8 cellular contexts compared by ENCODE assay signal in genomic region chr16:48365601-48366164, GRCh38. TPM values are rescaled to one million over a fixed set of nuclear protein-coding genes. Genes with fewer than 3 reads are reported as not detected.
DNase-seq lines count a peak whose midpoint lies in the region; ATAC-seq and TF ChIP-seq lines count a peak whose summit lies in the region.

No MANE protein-coding gene starts in this region.

- H3K4me3 ChIP-seq in CD8-positive, alpha-beta T cell (ENCODE audit: low read depth, low read length) = peak overlapping the region; percentile 83

- POLR2A ChIA-PET in CD8-positive, alpha-beta T cell (lab: Charles Lee) = interaction anchor here (0.6 to 2.2 kb wide), 5 partner anchors 10 to 249 kb away, joined by 3 to 10 read pairs (median 7); partner anchors contain the start of gene SIAH1

- no peaks in the 10 kb centered on the region for H3K27me3 Mint-ChIP-seq in CD8-positive, alpha-beta T cell (ENCODE audit: low read depth)
- no peaks in the 10 kb centered on the region for H3K27me3 Mint-ChIP-seq in activated T-helper 2 cell treated with anti-CD3 and anti-CD28 coated beads, Interferon-gamma antibody, Interleukin-2, Interleukin-4, amounts not matched to agents 10 μg/mL and 5 μg/mL and 100 μg/mL, durations not matched to agents 14 hours and 24 hours and 36 hours (ENCODE audit: low read depth)
- no peaks in the 10 kb centered on the region for H3K27me3 Mint-ChIP-seq in natural killer cell treated with Interleukin-12 subunit alpha and Interleukin-12 subunit beta and Interleukin-15 and Interleukin-18, amount 100 ng/mL, for 72 hours

- peak overlapping the region; percentile 97 for H3K27ac Mint-ChIP-seq in CD8-positive, alpha-beta T cell
- H3K27ac Mint-ChIP-seq in activated T-helper 2 cell treated with anti-CD3 and anti-CD28 coated beads, Interferon-gamma antibody, Interleukin-2, Interleukin-4, amounts not matched to agents 10 μg/mL and 5 μg/mL and 100 μg/mL, durations not matched to agents 14 hours and 24 hours and 36 hours = peak overlapping the region; percentile 95
- peak overlapping the region; percentile 84 to 87 for H3K27ac Mint-ChIP-seq in natural killer cell treated with Interleukin-12 subunit alpha and Interleukin-12 subunit beta and Interleukin-15 and Interleukin-18, amount 100 ng/mL, for 72 hours

- H3K27me3 ChIP-seq in CD8-positive, alpha-beta T cell (ENCODE audit: insufficient read depth, low read length) = no peaks in the 10 kb centered on the region

- H3K36me3 ChIP-seq in CD8-positive, alpha-beta T cell (ENCODE audit: insufficient read depth, low read length) = no peaks in the 10 kb centered on the region

- no peaks in the 10 kb centered on the region for H3K9me3 Mint-ChIP-seq in CD8-positive, alpha-beta T cell
- H3K9me3 Mint-ChIP-seq in activated T-helper 2 cell treated with anti-CD3 and anti-CD28 coated beads, Interferon-gamma antibody, Interleukin-2, Interleukin-4, amounts not matched to agents 10 μg/mL and 5 μg/mL and 100 μg/mL, durations not matched to agents 14 hours and 24 hours and 36 hours = no peaks in the 10 kb centered on the region
- H3K9me3 Mint-ChIP-seq in natural killer cell treated with Interleukin-12 subunit alpha and Interleukin-12 subunit beta and Interleukin-15 and Interleukin-18, amount 100 ng/mL, for 72 hours = no peaks in the 10 kb centered on the region

- no peak for TF ChIP-seq CTCF in CD8-positive, alpha-beta T cell (IDR thresholded peaks at IDR 0.05)

- H3K36me3 Mint-ChIP-seq in CD8-positive, alpha-beta T cell = peaks cover 11% of the 10 kb centered on the region
- H3K36me3 Mint-ChIP-seq in activated T-helper 2 cell treated with anti-CD3 and anti-CD28 coated beads, Interferon-gamma antibody, Interleukin-2, Interleukin-4, amounts not matched to agents 10 μg/mL and 5 μg/mL and 100 μg/mL, durations not matched to agents 14 hours and 24 hours and 36 hours (ENCODE audit: low read depth) = peaks cover 13% of the 10 kb centered on the region
- no peaks in the 10 kb centered on the region for H3K36me3 Mint-ChIP-seq in natural killer cell treated with Interleukin-12 subunit alpha and Interleukin-12 subunit beta and Interleukin-15 and Interleukin-18, amount 100 ng/mL, for 72 hours

- peak overlapping the region; percentile 89 for H3K4me3 Mint-ChIP-seq in CD8-positive, alpha-beta T cell
- H3K4me3 Mint-ChIP-seq in activated T-helper 2 cell treated with anti-CD3 and anti-CD28 coated beads, Interferon-gamma antibody, Interleukin-2, Interleukin-4, amounts not matched to agents 10 μg/mL and 5 μg/mL and 100 μg/mL, durations not matched to agents 14 hours and 24 hours and 36 hours (ENCODE audit: low read depth) = peak overlapping the region; percentile 89
- peak overlapping the region; percentile 93 for H3K4me3 Mint-ChIP-seq in natural killer cell treated with Interleukin-12 subunit alpha and Interleukin-12 subunit beta and Interleukin-15 and Interleukin-18, amount 100 ng/mL, for 72 hours

- peak; percentile 48 to 82 (median 69) for DNase-seq in CD8-positive, alpha-beta T cell
- peak; percentile 78 for DNase-seq in activated T-helper 2 cell treated with anti-CD3 and anti-CD28 coated beads, Interferon-gamma antibody, Interleukin-2, Interleukin-4, amounts not matched to agents 10 μg/mL and 5 μg/mL and 100 μg/mL, durations not matched to agents 14 hours and 24 hours and 36 hours (ENCODE audit: low spot score)
- peak; percentile 78 for DNase-seq in fibroblast of peridontal ligament (ENCODE audit: extremely low read depth)
- DNase-seq in natural killer cell treated with Interleukin-12 subunit alpha and Interleukin-12 subunit beta and Interleukin-15 and Interleukin-18, amount 100 ng/mL, for 72 hours (ENCODE audit: low spot score) = peak; percentile 91
- DNase-seq in stimulated activated naive CD4-positive, alpha-beta T cell (lab: John Stamatoyannopoulos, UW) = peak; percentile 49 to 83 (median 65)

- peaks cover 25% of the 10 kb centered on the region for H3K4me1 ChIP-seq in CD8-positive, alpha-beta T cell (ENCODE audit: insufficient read depth, low read length)

- no peaks in the 10 kb centered on the region for H3K9me3 ChIP-seq in CD8-positive, alpha-beta T cell (ENCODE audit: low read length)

- peak; percentile 85 for ATAC-seq in CD8-positive, alpha-beta T cell
- ATAC-seq in GM19452 (IDR thresholded peaks at IDR 0.05; ENCODE audit: unreplicated experiment) = peak; percentile 91
- peak; percentile 79 for ATAC-seq in HG03565 (IDR thresholded peaks at IDR 0.05; ENCODE audit: unreplicated experiment)
- peak; percentile 98 to 99 for ATAC-seq in natural killer cell treated with Interleukin-12 subunit alpha and Interleukin-12 subunit beta and Interleukin-15 and Interleukin-18, amount 100 ng/mL, for 72 hours

- intact Hi-C loops in CD8-positive, alpha-beta T cell (cut with DNase I, micrococcal nuclease) = loop anchor here (1.0 to 5.0 kb wide), 4 partner anchors 12 to 903 kb away; partner anchors contain the start of genes ABCC11 (in 1 of the 2), ITFG1 (in 1 of the 2) and PHKB (in 1 of the 2)
- intact Hi-C loops in activated T-helper 2 cell treated with anti-CD3 and anti-CD28 coated beads, Interferon-gamma antibody, Interleukin-2, Interleukin-4, amounts not matched to agents 10 μg/mL and 5 μg/mL and 100 μg/mL, durations not matched to agents 14 hours and 24 hours and 36 hours (cut with micrococcal nuclease) = loop anchor here (1.0 to 5.0 kb wide), 3 partner anchors 18 to 247 kb away; no protein-coding TSS in a partner anchor

- CTCF ChIA-PET in CD8-positive, alpha-beta T cell (lab: Charles Lee) = interaction anchor here (0.9 to 5.2 kb wide), 6 partner anchors 9 to 265 kb away, joined by 3 to 32 read pairs (median 4); no protein-coding TSS in a partner anchor

- peaks cover 40% of the 10 kb centered on the region for H3K4me1 Mint-ChIP-seq in CD8-positive, alpha-beta T cell (ENCODE audit: low read depth)
- peaks cover 53% of the 10 kb centered on the region for H3K4me1 Mint-ChIP-seq in activated T-helper 2 cell treated with anti-CD3 and anti-CD28 coated beads, Interferon-gamma antibody, Interleukin-2, Interleukin-4, amounts not matched to agents 10 μg/mL and 5 μg/mL and 100 μg/mL, durations not matched to agents 14 hours and 24 hours and 36 hours (ENCODE audit: low read depth)
- H3K4me1 Mint-ChIP-seq in natural killer cell treated with Interleukin-12 subunit alpha and Interleukin-12 subunit beta and Interleukin-15 and Interleukin-18, amount 100 ng/mL, for 72 hours (ENCODE audit: low read depth in 2 of 2) = peaks cover 39 to 51% of the 10 kb centered on the region in 2 donors

- H3K27ac ChIP-seq in CD8-positive, alpha-beta T cell (ENCODE audit: low read depth, low read length) = peak overlapping the region; percentile 89

TF ChIP-seq in PFSK-1, 5 proteins besides CTCF, POLR2A, EP300 and RAD21:
- TF ChIP-seq FOXP2 (optimal IDR thresholded peaks at IDR 0.05; ENCODE audit: borderline replicate concordance, extremely low read depth, extremely low read length, insufficient read depth) (peak; percentile 38), SIN3A (IDR thresholded peaks at IDR 0.05; ENCODE audit: borderline replicate concordance, insufficient read depth, low read length) (no peak), REST (IDR thresholded peaks at IDR 0.05; ENCODE audit: insufficient read depth in 1 of 2, low read depth in 2 of 2, low read length in 2 of 2) (no peak), POLR2AphosphoS5 (IDR thresholded peaks at IDR 0.05; ENCODE audit: low read depth, low read length) (peak; percentile 61), TAF1 (IDR thresholded peaks at IDR 0.05; ENCODE audit: borderline replicate concordance, insufficient read depth, low read length) (peak; percentile 66; the same call in 1 of the 2 replicates)
TF ChIP-seq in PFSK-1: peak in this region for 3.

RNA-seq across cellular contexts. Expression of gene SIAH1, which starts 19.5 kb away (rescaled TPM):
- 10 to 100 TPM; 28.1 to 34.8 TPM for total RNA-seq in CD8-positive, alpha-beta T cell
- 13.5 TPM for polyA plus RNA-seq in PFSK-1 (2012; ENCODE audit: insufficient read length, low read depth)
- 16.2 and 17.0 TPM in 2 replicates for total RNA-seq in activated T-helper 2 cell treated with anti-CD3 and anti-CD28 coated beads, Interferon-gamma antibody, Interleukin-2, Interleukin-4, amounts not matched to agents 10 μg/mL and 5 μg/mL and 100 μg/mL, durations not matched to agents 14 hours and 24 hours and 36 hours
- total RNA-seq in natural killer cell treated with Interleukin-12 subunit alpha and Interleukin-12 subunit beta and Interleukin-15 and Interleukin-18, amount 100 ng/mL, for 72 hours = 10 to 100 TPM; 21.0 to 25.7 TPM

Comparison
In these comparisons a context has a peak if more than half of its experiments do, and no peak if none do; other contexts are left out.
1. Peak in every context shown above with its lines: DNase-seq, ATAC-seq, H3K4me3 ChIP-seq and H3K27ac ChIP-seq.